ENCODE assay signal across 1 cellular context in the genomic region with DNA sequence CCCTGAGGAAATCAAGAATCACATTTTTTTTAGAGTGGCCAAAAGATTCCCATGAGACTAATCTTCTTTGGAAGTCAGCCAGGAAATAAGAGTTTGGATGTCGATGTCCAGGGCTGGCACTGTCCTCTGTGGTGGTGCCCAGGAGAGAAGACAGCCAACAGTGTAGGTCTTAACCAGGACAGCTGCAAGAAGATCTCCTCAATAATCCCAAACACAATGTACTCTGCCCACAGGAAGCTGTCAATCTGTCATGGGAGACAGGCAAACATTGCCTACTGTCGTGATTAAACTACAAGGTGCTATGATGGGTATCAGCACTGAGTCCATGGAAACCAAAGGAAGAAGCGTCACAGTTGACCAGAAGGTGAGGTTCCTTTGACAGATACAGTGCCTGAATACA.
TF ChIP-seq lines count a peak whose summit lies in the region.

No MANE protein-coding gene starts in this region.

TF ChIP-seq in K562, 482 proteins besides CTCF, POLR2A, EP300 and RAD21 (continued from another document):
- TF ChIP-seq ZC3H4 (CRISPR knock-in tag; IDR thresholded peaks at IDR 0.05; ENCODE audit: borderline replicate concordance) (no peak), HDAC8 (tag; IDR thresholded peaks at IDR 0.05) (no peak), MTF1 (CRISPR knock-in tag; IDR thresholded peaks at IDR 0.05; ENCODE audit: borderline replicate concordance) (no peak), XRCC4 (IDR thresholded peaks at IDR 0.05; ENCODE audit: extremely low read depth, insufficient read depth, insufficient read length) (no peak), TGIF2 (CRISPR knock-in tag; IDR thresholded peaks at IDR 0.05) (no peak)
